Comparison of ENCODE assay signal across 8 cellular contexts in the genomic region with DNA sequence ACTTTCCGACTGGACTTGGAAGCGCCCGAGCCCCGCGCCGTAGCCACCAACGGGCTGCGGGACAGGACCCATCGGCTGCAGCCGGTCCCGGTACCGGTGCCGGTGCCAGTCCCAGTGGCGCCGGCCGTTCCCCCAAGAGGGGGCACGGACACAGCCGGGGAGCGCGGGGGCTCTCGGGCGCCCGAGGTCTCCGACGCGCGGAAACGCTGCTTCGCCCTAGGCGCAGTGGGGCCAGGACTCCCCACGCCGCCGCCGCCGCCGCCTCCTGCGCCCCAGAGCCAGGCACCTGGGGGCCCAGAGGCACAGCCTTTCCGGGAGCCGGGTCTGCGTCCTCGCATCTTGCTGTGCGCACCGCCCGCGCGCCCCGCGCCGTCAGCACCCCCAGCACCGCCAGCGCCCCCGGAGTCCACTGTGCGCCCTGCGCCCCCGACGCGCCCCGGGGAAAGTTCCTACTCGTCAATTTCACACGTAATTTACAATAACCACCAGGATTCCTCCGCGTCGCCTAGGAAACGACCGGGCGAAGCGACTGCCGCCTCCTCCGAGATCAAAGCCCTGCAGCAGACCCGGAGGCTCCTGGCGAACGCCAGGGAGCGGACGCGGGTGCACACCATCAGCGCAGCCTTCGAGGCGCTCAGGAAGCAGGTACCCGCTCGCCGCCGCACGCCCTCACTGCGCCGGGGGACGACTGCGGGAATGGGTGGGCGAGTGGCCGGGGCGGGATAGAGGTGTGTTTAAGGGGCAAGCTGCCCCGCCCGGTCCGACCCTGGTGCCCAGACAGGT. TPM values are rescaled to one million over a fixed set of nuclear protein-coding genes. Genes with fewer than 3 reads are reported as not detected.
DNase-seq lines count a peak whose midpoint lies in the region; ATAC-seq lines count a peak whose summit lies in the region.

No MANE protein-coding gene starts in this region.

- H3K4me1 Mint-ChIP-seq in CD8-positive, alpha-beta memory T cell = peaks cover 14 to 30% (median 19%) of the 10 kb centered on the region in 3 donors

- H3K36me3 Mint-ChIP-seq in CD8-positive, alpha-beta memory T cell = no peaks in the 10 kb centered on the region

- H4K91ac ChIP-seq in trophoblast cell (ENCODE audit: low read depth, low read length) = peak overlapping the region; percentile 59

- H2AFZ ChIP-seq in trophoblast cell (ENCODE audit: insufficient read depth, low read length, poor library complexity) = no peak overlapping the region

- peaks cover 44% of the 10 kb centered on the region for H3K27me3 ChIP-seq in CD8-positive, alpha-beta memory T cell (ENCODE audit: insufficient read depth, low read length, poor library complexity, severe bottlenecking)
- H3K27me3 ChIP-seq in MG63 (no peaks in the 10 kb centered on the region), trophoblast cell (ENCODE audit: insufficient read depth, low read length) (peaks cover 41% of the 10 kb centered on the region)

- H3K79me2 ChIP-seq in trophoblast cell (ENCODE audit: control insufficient read depth, insufficient read depth, low read length, poor library complexity) = no peaks in the 10 kb centered on the region

- peaks cover 10% of the 10 kb centered on the region for H3K4me1 ChIP-seq in CD8-positive, alpha-beta memory T cell (ENCODE audit: insufficient read depth, low read length)
- peaks cover 4 to 17% of the 10 kb centered on the region in 2 experiments for H3K4me1 ChIP-seq in trophoblast cell (ENCODE audit: control insufficient read depth in 1 of 2, insufficient read depth in 2 of 2, low read length in 2 of 2)

- no peaks in the 10 kb centered on the region for H3K9me3 Mint-ChIP-seq in CD8-positive, alpha-beta memory T cell

- no peaks in the 10 kb centered on the region for H3K9me3 ChIP-seq in CD8-positive, alpha-beta memory T cell (ENCODE audit: low read length)
- H3K9me3 ChIP-seq in MG63 (no peaks in the 10 kb centered on the region), trophoblast cell (ENCODE audit: insufficient read depth, low read depth, low read length) (peaks cover 5% of the 10 kb centered on the region)

- H3K4me3 Mint-ChIP-seq in CD8-positive, alpha-beta memory T cell = peak overlapping the region; percentile 73 to 94 (median 83)

- H3K4ac ChIP-seq in trophoblast cell (ENCODE audit: low read depth, low read length) = no peak overlapping the region

- no peak overlapping the region for H3K23ac ChIP-seq in trophoblast cell (ENCODE audit: low read length)

- no peak overlapping the region for H2AK5ac ChIP-seq in trophoblast cell (ENCODE audit: low read length)

- H3K27ac ChIP-seq in CD8-positive, alpha-beta memory T cell (ENCODE audit: low read depth, low read length) = no peak overlapping the region
- no peak overlapping the region for H3K27ac ChIP-seq in trophoblast cell (ENCODE audit: low read depth, low read length)

- H3K4me3 ChIP-seq in CD8-positive, alpha-beta memory T cell (ENCODE audit: low read length) = peak overlapping the region; percentile 28
- H3K4me3 ChIP-seq in MG63 = peak overlapping the region; percentile 72
- H3K4me3 ChIP-seq in trophoblast cell (ENCODE audit: low read depth, low read length) = peak overlapping the region; percentile 72

- peak overlapping the region; percentile 22 for H4K12ac ChIP-seq in trophoblast cell (ENCODE audit: low read depth, low read length)

- no peak overlapping the region for H2BK5ac ChIP-seq in trophoblast cell (ENCODE audit: low read depth, low read length, poor library complexity)

- peaks cover 46 to 66% of the 10 kb centered on the region in 2 donors for H3K27me3 Mint-ChIP-seq in CD8-positive, alpha-beta memory T cell

- no peak overlapping the region for H2BK120ac ChIP-seq in trophoblast cell (ENCODE audit: insufficient read depth, low read length, poor library complexity)

- peak overlapping the region; percentile 94 for H3K4me2 ChIP-seq in trophoblast cell (ENCODE audit: low read length)

- POLR2A ChIA-PET in CD8-positive, alpha-beta memory T cell (lab: Charles Lee) = no interaction called here

- no peak overlapping the region for H2BK12ac ChIP-seq in trophoblast cell (ENCODE audit: low read length)

- no peaks in the 10 kb centered on the region for H3K36me3 ChIP-seq in CD8-positive, alpha-beta memory T cell (ENCODE audit: insufficient read depth, low read length)
- H3K36me3 ChIP-seq in MG63 (peaks cover 35% of the 10 kb centered on the region), trophoblast cell (ENCODE audit: control insufficient read depth in 1 of 2, insufficient read depth in 2 of 2, low read length in 2 of 2) (no peaks in the 10 kb centered on the region)

- CTCF ChIA-PET in CD8-positive, alpha-beta memory T cell (lab: Charles Lee) = no interaction called here

- peaks cover 8% of the 10 kb centered on the region for H3K79me1 ChIP-seq in trophoblast cell (ENCODE audit: low read length)

- H3K27ac Mint-ChIP-seq in CD8-positive, alpha-beta memory T cell = peak overlapping the region in 3 of 8 donors; percentile 38 to 81 (median 63)

- H3K9ac ChIP-seq in trophoblast cell (ENCODE audit: low read length) = peak overlapping the region; percentile 48

- H3K14ac ChIP-seq in trophoblast cell (ENCODE audit: low read length) = no peak overlapping the region

- no peak for ATAC-seq in GM21619 (IDR thresholded peaks at IDR 0.05; ENCODE audit: unreplicated experiment)
- no peak for ATAC-seq in HG02763 (IDR thresholded peaks at IDR 0.05; ENCODE audit: unreplicated experiment)

- peak overlapping the region; percentile 19 for H4K8ac ChIP-seq in trophoblast cell (ENCODE audit: low read depth, low read length)

- H3K18ac ChIP-seq in trophoblast cell (ENCODE audit: low read length) = peak overlapping the region; percentile 26

- peak in 4 of 5 donors; percentile 10 to 44 (median 26) for DNase-seq in CD8-positive, alpha-beta memory T cell
- DNase-seq in MG63 (peak; percentile 54), glomerular visceral epithelial cell (ENCODE audit: extremely low spot score) (peak; percentile 60), trophoblast cell (peak; percentile 49 to 77), COLO829 (ENCODE audit: low spot score) (no peak)
- DNase-seq in activated CD8-positive, alpha-beta memory T cell treated with anti-CD3 and anti-CD28 coated beads, Interleukin-2, amount 50 U/mL, for 48 hours = peak; percentile 62

- no CpG with 5 or more reads among the region's 93 CpGs for WGBS in trophoblast cell (ENCODE audit: extremely low coverage, insufficient coverage, insufficient read length)

RNA-seq across cellular contexts. Expression of gene ATOH8, which starts 0.7 kb away (rescaled TPM):
- total RNA-seq in CD8-positive, alpha-beta memory T cell = not detected
- not detected for polyA plus RNA-seq in CD8-positive, alpha-beta memory T cell
- 43.5 and 59.1 TPM in 2 replicates for total RNA-seq in MG63 (2014; rRNA removed; shearing (Covaris generic); ENCODE audit: low replicate concordance)
- 1.8 and 2.0 TPM in 2 replicates for polyA plus RNA-seq in trophoblast cell (2013)

Comparison
In these comparisons a context has a peak if more than half of its experiments do, and no peak if none do; other contexts are left out.
1. RNA of gene ATOH8, which starts 0.7 kb away (total RNA-seq): 43.5 to 59.1 TPM in MG63; not detected in CD8-positive, alpha-beta memory T cell; every median in the first group is over 10 times any median in the second.
2. Peak in every context shown above with its lines, with median percentiles within 50 percentile points of each other: H3K4me3 ChIP-seq.